Comparison of ENCODE assay signal across 1 cellular context in genomic region chr13:34044660-34045080, GRCh38.
A peak's percentile ranks its signal among the peaks of the same experiment; 100 is the strongest.
TF ChIP-seq lines count a peak whose summit lies in the region.

No MANE protein-coding gene starts in this region.

TF ChIP-seq in SK-N-SH, 30 proteins besides CTCF, POLR2A, EP300 and RAD21 (continued from another document):
- TF ChIP-seq USF1 (IDR thresholded peaks at IDR 0.05; ENCODE audit: borderline replicate concordance, low read depth) = no peak
- no peak for TF ChIP-seq EZH2phosphoT487 (IDR thresholded peaks at IDR 0.05; ENCODE audit: borderline replicate concordance, low read depth)
- TF ChIP-seq FOXJ3 (CRISPR knock-in tag; IDR thresholded peaks at IDR 0.05) = no peak
- TF ChIP-seq TAF1 (IDR thresholded peaks at IDR 0.05; ENCODE audit: borderline replicate concordance, low read depth, low read length) = no peak
- no peak for TF ChIP-seq SMC3 (IDR thresholded peaks at IDR 0.05; ENCODE audit: low read depth, low read length)
- no peak for TF ChIP-seq ZBTB33 (IDR thresholded peaks at IDR 0.05; ENCODE audit: borderline replicate concordance, low read depth)
- no peak for TF ChIP-seq GABPA (IDR thresholded peaks at IDR 0.05; ENCODE audit: low read depth)
- TF ChIP-seq POLR2AphosphoS5 (IDR thresholded peaks at IDR 0.05; ENCODE audit: low read depth, low read length) = no peak
- no peak for TF ChIP-seq RXRA (IDR thresholded peaks at IDR 0.05; ENCODE audit: borderline replicate concordance, low read depth)
- no peak for TF ChIP-seq NFIC (IDR thresholded peaks at IDR 0.05; ENCODE audit: borderline replicate concordance)
- no peak for TF ChIP-seq CHD2 (IDR thresholded peaks at IDR 0.05; ENCODE audit: low read length, partially characterized antibody)
- peak; percentile 46; the same call in 1 of the 2 replicates for TF ChIP-seq PBX3 (IDR thresholded peaks at IDR 0.05)
- TF ChIP-seq SIN3A (IDR thresholded peaks at IDR 0.05; ENCODE audit: borderline replicate concordance, low read depth, low read length) = no peak
- no peak for TF ChIP-seq USF2 (IDR thresholded peaks at IDR 0.05; ENCODE audit: borderline replicate concordance, low read depth, low read length)
- peak; percentile 36; the same call in 1 of the 2 replicates for TF ChIP-seq JUND (IDR thresholded peaks at IDR 0.05)
- 0 out of 2 replicates have a peak, but pooled peaks have one; percentile 27 for TF ChIP-seq TCF12 (IDR thresholded peaks at IDR 0.05)
- TF ChIP-seq MAX (IDR thresholded peaks at IDR 0.05; ENCODE audit: low read depth) = no peak
- no peak for TF ChIP-seq RCOR1 (IDR thresholded peaks at IDR 0.05; ENCODE audit: low read length)
- TF ChIP-seq YY1 (IDR thresholded peaks at IDR 0.05; ENCODE audit: low read depth) = no peak
- TF ChIP-seq TEAD4 (IDR thresholded peaks at IDR 0.05; ENCODE audit: borderline replicate concordance, insufficient read depth) = no peak
- TF ChIP-seq FOSL2 (IDR thresholded peaks at IDR 0.05; ENCODE audit: borderline replicate concordance, low read depth) = peak; percentile 69; the same call in 1 of the 2 replicates
- TF ChIP-seq MXI1 (IDR thresholded peaks at IDR 0.05; ENCODE audit: low read depth, low read length) = no peak
